ENCODE assay signal across 18 cellular contexts in the genomic region with DNA sequence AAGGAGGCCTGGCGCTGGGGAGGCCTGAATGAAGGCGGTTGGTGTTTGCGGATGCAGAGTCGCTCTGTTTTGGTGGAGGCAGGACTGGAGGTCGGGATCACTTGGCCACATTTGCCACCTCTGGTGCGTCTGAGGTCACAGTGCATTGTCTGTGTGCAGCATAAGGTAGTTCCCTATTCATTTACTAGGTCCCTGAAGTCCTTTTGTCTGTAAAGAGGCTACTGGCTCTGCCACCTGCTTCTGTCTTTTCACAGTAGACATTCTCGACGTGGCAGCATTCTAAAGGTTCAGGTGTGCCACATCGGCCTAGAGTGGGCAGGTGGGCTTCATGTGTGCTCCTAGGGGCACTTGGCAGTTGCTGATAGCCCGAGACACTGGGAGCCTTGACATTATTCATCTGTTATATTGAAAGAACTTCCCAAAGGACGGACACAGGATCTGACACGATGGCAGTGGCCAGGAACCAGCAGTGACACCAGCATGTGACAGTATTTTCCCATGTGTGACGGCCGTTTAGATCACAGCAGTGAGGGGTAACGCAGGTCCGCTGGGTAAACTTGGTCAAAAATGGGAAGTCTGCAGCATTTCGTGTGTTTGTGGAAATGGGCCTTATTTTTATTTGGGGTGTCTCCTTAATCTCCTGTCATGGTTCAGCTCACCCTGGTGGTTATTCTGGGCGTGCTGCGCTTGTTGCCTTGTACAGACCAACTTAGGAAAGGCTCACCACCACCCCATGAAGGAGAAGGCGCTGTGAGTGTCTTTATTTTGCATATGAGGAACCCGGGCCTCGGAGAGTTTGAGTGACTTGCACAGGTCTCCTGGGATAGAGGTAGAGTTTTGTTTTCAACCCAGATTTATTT. TPM values are rescaled to one million over a fixed set of nuclear protein-coding genes. Genes with fewer than 3 reads are reported as not detected.
DNase-seq lines count a peak whose midpoint lies in the region; ATAC-seq and TF ChIP-seq lines count a peak whose summit lies in the region.
"Had no signal": no experiment of that assay in that cellular context is flagged by ENCODE, and none has a peak within 500 bp of the region (broad histone marks: within the 10 kb centered on the region; RNA-seq: fewer than 3 reads in every experiment).

No MANE protein-coding gene starts in this region.

- ATAC-seq in GM21529 (IDR thresholded peaks at IDR 0.05; ENCODE audit: unreplicated experiment) (peak; percentile 74), HG03342 (IDR thresholded peaks at IDR 0.05; ENCODE audit: unreplicated experiment) (peak; percentile 60), T-helper 17 cell (peak; percentile 10)
- peak; percentile 88 to 91 for ATAC-seq in stimulated activated naive B cell treated with anti-CD40 and anti-IgM and Interleukin-4, amounts not matched to agents 10 μg/mL and 1 μg/mL and 100 μg/mL, for 72 hours (replicated peaks)
- ATAC-seq: activated CD8-positive, alpha-beta T cell treated with anti-CD3 and anti-CD28 coated beads, Interleukin-2, amount 10 ng/mL, durations not matched to agents 7 days and 5 days; natural killer cell had no signal

- no peak overlapping the region for H3K27ac Mint-ChIP-seq in T-helper 17 cell
- peak overlapping the region; percentile 27 for H3K27ac Mint-ChIP-seq in stimulated activated naive B cell treated with anti-CD40 and anti-IgM and Interleukin-4, amounts not matched to agents 10 μg/mL and 1 μg/mL and 100 μg/mL, for 72 hours
- no peak overlapping the region for H3K27ac Mint-ChIP-seq in HFFc6
- H3K27ac Mint-ChIP-seq: activated CD8-positive, alpha-beta T cell treated with anti-CD3 and anti-CD28 coated beads, Interleukin-2, amount 10 ng/mL, durations not matched to agents 7 days and 5 days; activated naive CD4-positive, alpha-beta T cell treated with anti-CD3 and anti-CD28 coated beads, Interleukin-2, amount 50 U/mL, for 24 hours; natural killer cell had no signal

- H3K27me3 Mint-ChIP-seq in T-helper 17 cell (no peaks in the 10 kb centered on the region), HFFc6 (ENCODE audit: insufficient read depth) (no peaks in the 10 kb centered on the region)
- H3K27me3 Mint-ChIP-seq in stimulated activated naive B cell treated with anti-CD40 and anti-IgM and Interleukin-4, amounts not matched to agents 10 μg/mL and 1 μg/mL and 100 μg/mL, for 72 hours: no peaks in the 10 kb centered on the region
- H3K27me3 Mint-ChIP-seq: activated naive CD4-positive, alpha-beta T cell treated with anti-CD3 and anti-CD28 coated beads, Interleukin-2, amount 50 U/mL, for 24 hours had no signal

- H3K36me3 Mint-ChIP-seq in T-helper 17 cell (ENCODE audit: low read depth) (peaks cover 6% of the 10 kb centered on the region), HFFc6 (ENCODE audit: low read depth) (peaks cover 12% of the 10 kb centered on the region)
- peaks cover 22 to 24% of the 10 kb centered on the region in 2 donors for H3K36me3 Mint-ChIP-seq in stimulated activated naive B cell treated with anti-CD40 and anti-IgM and Interleukin-4, amounts not matched to agents 10 μg/mL and 1 μg/mL and 100 μg/mL, for 72 hours
- H3K36me3 Mint-ChIP-seq: natural killer cell had no signal

- no peak overlapping the region for H3K4me3 Mint-ChIP-seq in T-helper 17 cell
- peak overlapping the region; percentile 45 to 47 for H3K4me3 Mint-ChIP-seq in stimulated activated naive B cell treated with anti-CD40 and anti-IgM and Interleukin-4, amounts not matched to agents 10 μg/mL and 1 μg/mL and 100 μg/mL, for 72 hours
- H3K4me3 Mint-ChIP-seq in HFFc6: no peak overlapping the region
- H3K4me3 Mint-ChIP-seq: activated CD8-positive, alpha-beta T cell treated with anti-CD3 and anti-CD28 coated beads, Interleukin-2, amount 10 ng/mL, durations not matched to agents 7 days and 5 days; activated naive CD4-positive, alpha-beta T cell treated with anti-CD3 and anti-CD28 coated beads, Interleukin-2, amount 50 U/mL, for 24 hours; natural killer cell had no signal

- DNase-seq in T-helper 17 cell (no peak), cardiac septum (ENCODE audit: low spot score) (no peak), AG08396 (ENCODE audit: low spot score) (no peak), HFFc6 (no peak)
- DNase-seq in stimulated activated naive B cell treated with anti-CD40 and anti-IgM and Interleukin-4, amounts not matched to agents 10 μg/mL and 1 μg/mL and 100 μg/mL, for 72 hours: peak; percentile 26
- DNase-seq: activated CD8-positive, alpha-beta T cell treated with anti-CD3 and anti-CD28 coated beads, Interleukin-2, amount 10 ng/mL, durations not matched to agents 7 days and 5 days; activated T-cell treated with anti-CD3 and anti-CD28 coated beads, Interleukin-2, amount 50 U/mL, for 48 hours; AML-193; Calu3; KG1; natural killer cell; NCI-H1092; NCI-H69; OCI-M1 had no signal

- peaks cover 22% of the 10 kb centered on the region for H3K4me1 Mint-ChIP-seq in T-helper 17 cell
- peaks cover 31 to 68% of the 10 kb centered on the region in 2 donors for H3K4me1 Mint-ChIP-seq in stimulated activated naive B cell treated with anti-CD40 and anti-IgM and Interleukin-4, amounts not matched to agents 10 μg/mL and 1 μg/mL and 100 μg/mL, for 72 hours
- H3K4me1 Mint-ChIP-seq in HFFc6 (ENCODE audit: low read depth): peaks cover 14% of the 10 kb centered on the region; the same call in 1 of the 2 replicates

- intact Hi-C loops in cardiac septum (cut with DNase I): no loop called here

- no peaks in the 10 kb centered on the region for H3K9me3 ChIP-seq in T-helper 17 cell (ENCODE audit: control insufficient read depth, low read length, poor library complexity, severe bottlenecking)
- H3K9me3 ChIP-seq: suprapubic skin had no signal

- H3K9me3 Mint-ChIP-seq in stimulated activated naive B cell treated with anti-CD40 and anti-IgM and Interleukin-4, amounts not matched to agents 10 μg/mL and 1 μg/mL and 100 μg/mL, for 72 hours: no peaks in the 10 kb centered on the region
- H3K9me3 Mint-ChIP-seq in HFFc6: no peaks in the 10 kb centered on the region; the same call in 1 of the 2 replicates
- H3K9me3 Mint-ChIP-seq: activated naive CD4-positive, alpha-beta T cell treated with anti-CD3 and anti-CD28 coated beads, Interleukin-2, amount 50 U/mL, for 24 hours; natural killer cell had no signal

- TF ChIP-seq CTCF in HFFc6 (IDR thresholded peaks at IDR 0.05): no peak

RNA-seq across cellular contexts. Expression of a gene that starts 5.9 kb away (rescaled TPM):
- total RNA-seq in T-helper 17 cell: 10 to 100 TPM; 14.6 to 17.2 TPM
- total RNA-seq in cardiac septum: 11.4 TPM
- total RNA-seq in HFFc6 (2021; fragmentation: NEBNext Ultra II Directional; extraction: Animal tissue kit (Norgen Biotek cat#: 25700)): 10 to 100 TPM in 3 of 6 experiments, 1 to 10 TPM in 3; 8.9 to 18.0 (median 10.0) TPM

Comparison
In these comparisons a context has a peak if more than half of its experiments do, and no peak if none do; other contexts are left out.
1. ATAC-seq: peak in every context shown above with its lines; median percentile 90 in stimulated activated naive B cell treated with anti-CD40 and anti-IgM and Interleukin-4, amounts not matched to agents 10 μg/mL and 1 μg/mL and 100 μg/mL, for 72 hours; 74 in GM21529; 60 in HG03342; 10 in T-helper 17 cell.
2. H3K4me3 Mint-ChIP-seq: peak in stimulated activated naive B cell treated with anti-CD40 and anti-IgM and Interleukin-4, amounts not matched to agents 10 μg/mL and 1 μg/mL and 100 μg/mL, for 72 hours (2 of 2); none in T-helper 17 cell (single experiment) and HFFc6 (single experiment).